Comparison of ENCODE assay signal across 20 cellular contexts in genomic region chr4:159201168-159201567, GRCh38.
A peak's percentile ranks its signal among the peaks of the same experiment; 100 is the strongest.
DNase-seq lines count a peak whose midpoint lies in the region; ATAC-seq and TF ChIP-seq lines count a peak whose summit lies in the region.
"Had no signal": no experiment of that assay in that cellular context is flagged by ENCODE, and none has a peak within 500 bp of the region (broad histone marks: within the 10 kb centered on the region; RNA-seq: fewer than 3 reads in every experiment).

No MANE protein-coding gene starts in this region.

- TF ChIP-seq CTCF in breast epithelium (IDR thresholded peaks at IDR 0.05) (no peak), mammary epithelial cell (conservative IDR thresholded peaks at IDR 0.05 in 1 of 2, IDR thresholded peaks at IDR 0.05 in 1 of 2; ENCODE audit: extremely low read depth in 1 of 2, insufficient read depth in 1 of 2, low read depth in 1 of 2, low read length in 2 of 2) (no peak), heart left ventricle (IDR thresholded peaks at IDR 0.05) (no peak), thoracic aorta (IDR thresholded peaks at IDR 0.05) (no peak)

- H3K4me3 ChIP-seq in breast epithelium (no peak overlapping the region), mammary epithelial cell (replicated peaks in 1 of 3; ENCODE audit: insufficient read depth in 1 of 3, low read depth in 2 of 3, low read length in 3 of 3) (no peak overlapping the region), heart left ventricle (peak overlapping the region in 3 of 12 donors; percentile 1 to 3 (median 2)), thoracic aorta (peak overlapping the region; percentile 4)
- H3K4me3 ChIP-seq: A549, ascending aorta, esophagus squamous epithelium, GM23338, Peyer's patch had no signal

- in situ Hi-C loops in mammary epithelial cell (cut with MboI; ENCODE audit: low sequenced_read_pairs in 2 of 2) (loop anchor here (5.0 to 10.0 kb wide), 3 partner anchors 241 to 476 kb away; partner anchors contain the start of gene PPID (in 2 of the 2)), KBM-7 (cut with MboI; ENCODE audit: low pct_unique_long_range_greater_than_20kb, low sequenced_read_pairs) (no loop called here)

- H3K9me3 ChIP-seq in breast epithelium (no peaks in the 10 kb centered on the region), mammary epithelial cell (replicated peaks; ENCODE audit: insufficient read depth, low read length) (no peaks in the 10 kb centered on the region), heart left ventricle (no peaks in the 10 kb centered on the region), thoracic aorta (no peaks in the 10 kb centered on the region)
- H3K9me3 ChIP-seq: A549, ascending aorta, Caco-2, esophagus squamous epithelium, Peyer's patch had no signal

- intact Hi-C loops in breast epithelium (cut with DNase I; ENCODE audit: low total_unique reads) (no loop called here), mammary epithelial cell (cut with micrococcal nuclease) (no loop called here), heart left ventricle (cut with DNase I) (loop anchor here (2.0 to 10.0 kb wide), 7 partner anchors 24 to 476 kb away; partner anchors contain the start of gene PPID (in 3 of the 10))

- CTCF ChIA-PET in mammary epithelial cell (lab: Charles Lee; ENCODE audit: low non-redundant PET) = no interaction called here

- BruUV-seq in mammary epithelial cell (replicated peaks; lab: Mats Ljungman, UMichigan) = no TSS peak

- dilution Hi-C loops in mammary epithelial cell (cut with HindIII; ENCODE audit: low sequenced_read_pairs) = no loop called here

- no peaks in the 10 kb centered on the region for H4K20me1 ChIP-seq in mammary epithelial cell (ENCODE audit: insufficient read depth, low read length)

- no peak overlapping the region for H2AFZ ChIP-seq in mammary epithelial cell (ENCODE audit: low read depth, low read length)
- H2AFZ ChIP-seq: GM23338 had no signal

- 53% methylated on average over 6 of the region's 6 CpGs for WGBS in mammary epithelial cell (ENCODE audit: low coverage, missing lambda C conversion rate)
- 41 to 59% (median 48%) methylated on average over 6 of the region's 6 CpGs for WGBS in heart left ventricle, 4 donors

- TF ChIP-seq POLR2A in breast epithelium (IDR thresholded peaks at IDR 0.05) (no peak), heart left ventricle (IDR thresholded peaks at IDR 0.05) (no peak)

- H3K4me2 ChIP-seq in mammary epithelial cell (ENCODE audit: insufficient read depth, low read depth, low read length) = no peak overlapping the region
- H3K4me2 ChIP-seq: A549, GM23338 had no signal

- H3K9ac ChIP-seq in mammary epithelial cell (ENCODE audit: insufficient read depth, low read length) = no peak overlapping the region

- ATAC-seq in heart left ventricle (peak; percentile 25 to 54 (median 42)), thoracic aorta (ENCODE audit: insufficient number of reproducible peaks, low FRiP score, low read depth) (no peak)
- ATAC-seq: A549; GM23338; left colon; naive thymus-derived CD4-positive, alpha-beta T cell; T-helper 17 cell had no signal

- no peaks in the 10 kb centered on the region for H3K27me3 ChIP-seq in breast epithelium
- H3K27me3 ChIP-seq in mammary epithelial cell (ENCODE audit: insufficient read depth, low read length) = no peaks in the 10 kb centered on the region
- no peaks in the 10 kb centered on the region for H3K27me3 ChIP-seq in heart left ventricle
- no peaks in the 10 kb centered on the region for H3K27me3 ChIP-seq in thoracic aorta (replicated peaks; ENCODE audit: insufficient read depth)
- H3K27me3 ChIP-seq: ascending aorta, esophagus squamous epithelium, Peyer's patch had no signal

- no peaks in the 10 kb centered on the region for H3K36me3 ChIP-seq in breast epithelium
- H3K36me3 ChIP-seq in mammary epithelial cell (ENCODE audit: insufficient read depth, low read length) = no peaks in the 10 kb centered on the region
- no peaks in the 10 kb centered on the region for H3K36me3 ChIP-seq in heart left ventricle
- no peaks in the 10 kb centered on the region for H3K36me3 ChIP-seq in thoracic aorta
- H3K36me3 ChIP-seq: ascending aorta, esophagus squamous epithelium, Peyer's patch had no signal

- H3K27ac ChIP-seq in breast epithelium (peak overlapping the region; percentile 49 to 64), mammary epithelial cell (ENCODE audit: insufficient read depth, low read depth, low read length) (no peak overlapping the region), heart left ventricle (peak overlapping the region; percentile 35 to 79 (median 71)), thoracic aorta (peak overlapping the region in 1 of 2 donors; percentile 31)
- H3K27ac ChIP-seq: A549, HL-60, Peyer's patch had no signal

- H3K4me1 ChIP-seq in breast epithelium = no peaks in the 10 kb centered on the region
- peaks cover 2% of the 10 kb centered on the region for H3K4me1 ChIP-seq in mammary epithelial cell (ENCODE audit: insufficient read depth, low read length)
- peaks cover 6 to 80% (median 52%) of the 10 kb centered on the region in 12 donors for H3K4me1 ChIP-seq in heart left ventricle
- H3K4me1 ChIP-seq in thoracic aorta (ENCODE audit: control insufficient read depth in 1 of 2, low read depth in 2 of 2) = peaks cover 12 to 33% of the 10 kb centered on the region in 2 donors
- H3K4me1 ChIP-seq: A549, Caco-2, Peyer's patch had no signal

- H3K79me2 ChIP-seq in mammary epithelial cell (ENCODE audit: insufficient read depth, low read length) = peaks cover 14% of the 10 kb centered on the region

- DNase-seq in breast epithelium (ENCODE audit: low spot score in 2 of 2) (no peak), mammary epithelial cell (no peak), NCI-H69 (lab: John Stamatoyannopoulos, UW) (peak; percentile 14), heart left ventricle (no peak), thoracic aorta (ENCODE audit: low spot score) (no peak), middle frontal gyrus (ENCODE audit: extremely low spot score, low spot score) (no peak), KBM-7 (no peak)
- DNase-seq in activated CD4-positive, alpha-beta T cell treated with anti-CD3 and anti-CD28 coated beads, Interleukin-2, amount 50 U/mL, for 48 hours = no peak
- DNase-seq: activated CD4-positive, alpha-beta T cell treated with anti-CD3 and anti-CD28 coated beads, Interleukin-2, amount 10 ng/mL, durations not matched to agents 24 days and 14 days; Caco-2; effector memory CD4-positive, alpha-beta T cell; esophagus squamous epithelium; left colon; naive thymus-derived CD4-positive, alpha-beta T cell; Peyer's patch; T-helper 17 cell had no signal

Comparison
In these comparisons a context has a peak if more than half of its experiments do, and no peak if none do; other contexts are left out.
1. intact Hi-C loops: an anchor here in heart left ventricle (2.0 to 10.0 kb wide); none called in breast epithelium and mammary epithelial cell.